Comparison of ENCODE assay signal across 8 cellular contexts in genomic region chr6:41071923-41072835, GRCh38. TPM values are rescaled to one million over a fixed set of nuclear protein-coding genes. Genes with fewer than 3 reads are reported as not detected.
DNase-seq lines count a peak whose midpoint lies in the region; ATAC-seq and TF ChIP-seq lines count a peak whose summit lies in the region.

Gene OARD1 (minus strand): TSS chr6:41072356. CDS start chr6:41071634, 722 bp downstream.

- peaks cover 7 to 44% (median 13%) of the 10 kb centered on the region in 3 donors for H3K4me1 ChIP-seq in gastroesophageal sphincter
- peaks cover 37 to 42% of the 10 kb centered on the region in 2 experiments for H3K4me1 ChIP-seq in neutrophil (ENCODE audit: control insufficient read depth in 1 of 2, insufficient read depth in 1 of 2, low read depth in 1 of 2, low read length in 1 of 2)

- intact Hi-C loops in activated naive CD4-positive, alpha-beta T cell treated with anti-CD3 and anti-CD28 coated beads for 36 hours (cut with micrococcal nuclease), result loop anchor here (1.0 to 10.0 kb wide), 12 partner anchors 43 to 1960 kb away; no protein-coding TSS in a partner anchor

- peak; percentile 89 for ATAC-seq in gastroesophageal sphincter

- no peaks in the 10 kb centered on the region for H3K9me3 Mint-ChIP-seq in activated naive CD4-positive, alpha-beta T cell treated with anti-CD3 and anti-CD28 coated beads for 36 hours

- H3K36me3 ChIP-seq in gastroesophageal sphincter (peaks cover 0 to 28% of the 10 kb centered on the region in 2 donors), neutrophil (peaks cover 5% of the 10 kb centered on the region)

- peak within 1 kb of the TSS; percentile 98 for H3K27ac Mint-ChIP-seq in activated naive CD4-positive, alpha-beta T cell treated with anti-CD3 and anti-CD28 coated beads for 36 hours

- no peaks in the 10 kb centered on the region for H3K27me3 ChIP-seq in gastroesophageal sphincter
- no peaks in the 10 kb centered on the region for H3K27me3 ChIP-seq in neutrophil

- peaks cover 24% of the 10 kb centered on the region for H3K36me3 Mint-ChIP-seq in activated naive CD4-positive, alpha-beta T cell treated with anti-CD3 and anti-CD28 coated beads for 36 hours (ENCODE audit: low read depth)

- 0% methylated on average over 4 of the region's 63 CpGs; no CpG with 5 or more reads in 1 of the 2 donors for WGBS in gastroesophageal sphincter (ENCODE audit: low coverage in 1 of 2), 2 donors

- CTCF ChIA-PET in activated naive CD4-positive, alpha-beta T cell treated with anti-CD3 and anti-CD28 coated beads for 36 hours (lab: Charles Lee), result interaction anchor here (0.8 kb wide), 1 partner anchor 44 kb away, joined by 4 read pairs; no protein-coding TSS in a partner anchor

- H3K27me3 Mint-ChIP-seq in activated naive CD4-positive, alpha-beta T cell treated with anti-CD3 and anti-CD28 coated beads for 36 hours (ENCODE audit: low read depth), result no peaks in the 10 kb centered on the region

- peak within 1 kb of the TSS; percentile 96 to 100 (median 100) for H3K27ac ChIP-seq in gastroesophageal sphincter
- H3K27ac ChIP-seq in neutrophil, result peak within 1 kb of the TSS; percentile 98

- DNase-seq in GM04503 (ENCODE audit: low read depth), result peak; percentile 95
- peak; percentile 99 for DNase-seq in HFF-Myc (ENCODE audit: extremely low read depth, low read depth)
- peak; percentile 99 for DNase-seq in NAMALWA (ENCODE audit: low spot score)
- DNase-seq in SK-N-DZ (ENCODE audit: low spot score), result peak; percentile 99
- peak; percentile 100 for DNase-seq in activated naive CD4-positive, alpha-beta T cell treated with anti-CD3 and anti-CD28 coated beads for 36 hours
- DNase-seq in superior temporal gyrus (ENCODE audit: extremely low spot score), result peak; percentile 99

- H3K4me1 Mint-ChIP-seq in activated naive CD4-positive, alpha-beta T cell treated with anti-CD3 and anti-CD28 coated beads for 36 hours (ENCODE audit: low read depth), result peaks cover 50% of the 10 kb centered on the region

- TF ChIP-seq CTCF in HFF-Myc (IDR thresholded peaks at IDR 0.05; ENCODE audit: low read depth, low read length, missing control alignments) (no peak), gastroesophageal sphincter (IDR thresholded peaks at IDR 0.05) (peak in 1 of 4 experiments; percentile 32), neutrophil (IDR thresholded peaks at IDR 0.05) (no peak)

- peak within 1 kb of the TSS; percentile 93 for H3K4me3 Mint-ChIP-seq in activated naive CD4-positive, alpha-beta T cell treated with anti-CD3 and anti-CD28 coated beads for 36 hours

- TF ChIP-seq POLR2A in gastroesophageal sphincter (IDR thresholded peaks at IDR 0.05), result peak; percentile 69 to 79

- H3K4me3 ChIP-seq in HFF-Myc (replicated peaks; ENCODE audit: low read depth, low read length) (peak within 1 kb of the TSS; percentile 85), gastroesophageal sphincter (peak within 1 kb of the TSS; percentile 86 to 99), neutrophil (ENCODE audit: low read depth in 1 of 2, low read length in 1 of 2) (peak within 1 kb of the TSS; percentile 94 to 95)

- H3K9me3 ChIP-seq in gastroesophageal sphincter (no peaks in the 10 kb centered on the region), neutrophil (no peaks in the 10 kb centered on the region)

- no peak for TF ChIP-seq EP300 in gastroesophageal sphincter (IDR thresholded peaks at IDR 0.05)

RNA-seq across cellular contexts. Expression of gene OARD1, which starts in this region (rescaled TPM):
- 26.7 and 27.5 TPM in 2 replicates for polyA plus RNA-seq in SK-N-DZ (2014; cell fraction: cytosol; rRNA removed)
- polyA plus RNA-seq in SK-N-DZ (2014; cell fraction: nucleus; rRNA removed), result 18.7 and 21.6 TPM in 2 replicates
- total RNA-seq in activated naive CD4-positive, alpha-beta T cell treated with anti-CD3 and anti-CD28 coated beads for 36 hours, result 10 to 100 TPM; 59.0 to 60.8 TPM
- total RNA-seq in gastroesophageal sphincter, result 10 to 100 TPM in 3 of 4 donors, 1 to 10 TPM in 1; 9.2 to 23.8 (median 13.7) TPM

Comparison
In these comparisons a context has a peak if more than half of its experiments do, and no peak if none do; other contexts are left out.
1. Peak in every context shown above with its lines: DNase-seq, ATAC-seq, H3K4me3 ChIP-seq and H3K27ac ChIP-seq.